In the genomic region with DNA sequence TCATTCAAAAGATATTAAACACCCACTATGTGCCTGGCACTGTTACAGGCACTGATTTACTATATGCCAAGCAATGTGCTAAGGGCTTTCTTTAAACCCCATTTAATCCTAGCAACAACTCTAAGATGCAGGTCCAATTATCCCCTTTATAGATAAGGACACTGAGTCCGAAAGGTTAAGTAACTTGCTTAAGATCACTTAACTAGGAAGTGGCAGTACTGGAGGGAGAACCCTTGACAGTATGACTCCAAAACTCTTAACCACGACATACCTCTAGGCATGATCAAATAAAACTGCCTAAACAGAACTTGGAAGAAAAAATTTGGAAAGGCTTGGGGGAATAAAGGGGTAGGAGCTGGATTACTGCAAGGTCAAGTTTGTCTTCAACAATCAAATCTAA, we compare ENCODE assay signal across 8 cellular contexts. TPM values are rescaled to one million over a fixed set of nuclear protein-coding genes. Genes with fewer than 3 reads are reported as not detected.
DNase-seq lines count a peak whose midpoint lies in the region; ATAC-seq and TF ChIP-seq lines count a peak whose summit lies in the region.

No MANE protein-coding gene starts in this region.

- intact Hi-C loops in Panc1 (cut with micrococcal nuclease; ENCODE audit: unreplicated experiment) = no loop called here

- H3K36me3 ChIP-seq in Panc1 (ENCODE audit: control insufficient read depth, insufficient read depth, low read length) = peaks cover 2% of the 10 kb centered on the region; the same call in 1 of the 2 replicates

- H3K9me3 ChIP-seq in Panc1 (ENCODE audit: control insufficient read depth, insufficient read depth, low read depth, low read length) = no peaks in the 10 kb centered on the region

- H3K27ac ChIP-seq in Panc1 (ENCODE audit: low read length) = peak overlapping the region; percentile 76

- BruUV-seq in Panc1 (replicated peaks; lab: Mats Ljungman, UMichigan) = no TSS peak

- CTCF ChIA-PET in Panc1 (lab: Charles Lee) = no interaction called here

- DNase-seq in GM12864 (ENCODE audit: low read depth) (no peak), Panc1 (ENCODE audit: low read depth, low spot score) (no peak), epithelial cell of esophagus (ENCODE audit: low read depth) (no peak), renal cortical epithelial cell (ENCODE audit: low read depth) (peak; percentile 36), foreskin melanocyte (no peak), NCI-H2196 (lab: John Stamatoyannopoulos, UW; ENCODE audit: unreplicated experiment) (no peak), globus pallidus (ENCODE audit: low spot score) (no peak)

- no peak for TF ChIP-seq CTCF in GM12864 (IDR thresholded peaks at IDR 0.05; ENCODE audit: low read depth, low read length, missing control alignments)
- TF ChIP-seq CTCF in Panc1 (IDR thresholded peaks at IDR 0.05) = no peak
- TF ChIP-seq CTCF in epithelial cell of esophagus (IDR thresholded peaks at IDR 0.05; ENCODE audit: insufficient read depth, low read depth, low read length, missing control alignments) = no peak

- no peak for ATAC-seq in Panc1
- no peak for ATAC-seq in HG03045 (IDR thresholded peaks at IDR 0.05; ENCODE audit: unreplicated experiment)

- no peaks in the 10 kb centered on the region for H3K27me3 ChIP-seq in Panc1 (ENCODE audit: control insufficient read depth, insufficient read depth, low read length)

- peak overlapping the region; percentile 93 for H3K4me3 ChIP-seq in GM12864 (ENCODE audit: low read depth, low read length)
- peak overlapping the region; percentile 82 to 85 for H3K4me3 ChIP-seq in Panc1 (ENCODE audit: low read depth in 2 of 2, low read length in 2 of 2)
- peak overlapping the region; percentile 86 for H3K4me3 ChIP-seq in epithelial cell of esophagus (ENCODE audit: low read length)

- H3K4me1 ChIP-seq in Panc1 (ENCODE audit: control insufficient read depth, insufficient read depth, low read length) = peaks cover 14% of the 10 kb centered on the region

- in situ Hi-C loops in Panc1 (cut with HindIII; ENCODE audit: low pct_unique_long_range_greater_than_20kb, low sequenced_read_pairs) = no loop called here

- POLR2A ChIA-PET in Panc1 (lab: Charles Lee) = interaction anchor here (0.6 kb wide), 1 partner anchor 175 kb away, joined by 9 read pairs; no protein-coding TSS in a partner anchor

RNA-seq across cellular contexts. Expression of a gene that starts 1.7 kb away (rescaled TPM):
- 42.7 TPM for total RNA-seq in Panc1 (2021; ENCODE audit: unreplicated experiment)
- 23.1 TPM for polyA plus RNA-seq in Panc1 (2012; ENCODE audit: insufficient read length)
- 21.5 and 55.8 TPM in 2 replicates for total RNA-seq in renal cortical epithelial cell
